37 cellular contexts compared by ENCODE assay signal in the genomic region with DNA sequence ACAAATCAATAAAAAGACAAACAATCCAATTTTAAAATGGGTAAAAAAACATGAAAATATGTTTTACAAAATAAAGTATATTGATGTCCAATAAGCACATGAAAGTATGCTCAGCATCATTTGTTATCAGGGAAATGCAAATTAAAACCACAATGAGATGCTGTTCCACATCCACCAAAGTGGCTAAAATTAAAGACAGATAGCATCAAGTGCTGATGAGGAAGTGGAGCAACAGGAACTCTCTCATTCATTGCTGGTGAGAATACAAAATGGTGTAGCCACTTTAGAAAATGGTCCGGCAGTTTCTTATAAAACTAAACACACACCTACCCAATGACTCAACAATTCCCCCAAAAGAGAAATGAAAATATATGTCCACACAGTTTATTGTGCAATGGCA. TPM values are rescaled to one million over a fixed set of nuclear protein-coding genes. Genes with fewer than 3 reads are reported as not detected.
"Had no signal": no experiment of that assay in that cellular context is flagged by ENCODE, and none has a peak within 500 bp of the region (broad histone marks: within the 10 kb centered on the region; RNA-seq: fewer than 3 reads in every experiment).

No MANE protein-coding gene starts in this region.

- FAIRE-seq: astrocyte, TTC549 had no signal

- H3K4me1 ChIP-seq: adrenal gland, body of pancreas, breast epithelium had no signal

- H3K36me3 ChIP-seq: adrenal gland, brain microvascular endothelial cell, breast epithelium had no signal

- H3K27me3 Mint-ChIP-seq: activated B cell treated with CpG ODN at 0.5 μM for 24 hours; activated CD4-positive, alpha-beta memory T cell treated with anti-CD3 and anti-CD28 coated beads for 36 hours; activated CD4-positive, alpha-beta T cell treated with anti-CD3 and anti-CD28 coated beads, Interleukin-2, amount 10 ng/mL, durations not matched to agents 24 days and 14 days; activated naive CD8-positive, alpha-beta T cell treated with anti-CD3 and anti-CD28 coated beads for 36 hours; activated T-helper 17 cell treated with anti-CD3 and anti-CD28 coated beads, Interleukin-2, amount 50 U/mL, for 72 hours had no signal

- H3K27ac ChIP-seq: adrenal gland, body of pancreas, brain microvascular endothelial cell, breast epithelium, VCaP had no signal

- H3K4me1 Mint-ChIP-seq: activated B cell treated with CpG ODN at 0.5 μM for 24 hours; activated CD4-positive, alpha-beta T cell treated with anti-CD3 and anti-CD28 coated beads, Interleukin-2, amount 10 ng/mL, durations not matched to agents 24 days and 14 days; activated naive CD8-positive, alpha-beta T cell treated with anti-CD3 and anti-CD28 coated beads for 36 hours; activated T-helper 17 cell treated with anti-CD3 and anti-CD28 coated beads, Interleukin-2, amount 50 U/mL, for 72 hours had no signal

- ATAC-seq: activated CD8-positive, alpha-beta T cell treated with anti-CD3 and anti-CD28 coated beads for 36 hours; activated naive CD4-positive, alpha-beta T cell treated with anti-CD3 and anti-CD28 coated beads, Interleukin-2, amount 50 U/mL, for 72 hours; activated T-cell treated with anti-CD3 and anti-CD28 coated beads, Interleukin-2, amount 50 U/mL, for 4 hours; activated T-cell treated with anti-CD3 and anti-CD28 coated beads, Interleukin-2, amount 50 U/mL, for 72 hours; activated T-helper 17 cell treated with anti-CD3 and anti-CD28 coated beads, Interleukin-2, amount 50 U/mL, for 72 hours; body of pancreas had no signal

- H3K27ac Mint-ChIP-seq: activated B cell treated with CpG ODN at 0.5 μM for 24 hours; activated CD4-positive, alpha-beta memory T cell treated with anti-CD3 and anti-CD28 coated beads for 36 hours; activated CD4-positive, alpha-beta T cell treated with anti-CD3 and anti-CD28 coated beads, Interleukin-2, amount 10 ng/mL, durations not matched to agents 24 days and 14 days; activated CD8-positive, alpha-beta T cell treated with anti-CD3 and anti-CD28 coated beads for 36 hours; activated naive CD4-positive, alpha-beta T cell treated with anti-CD3 and anti-CD28 coated beads for 36 hours; activated naive CD8-positive, alpha-beta T cell treated with anti-CD3 and anti-CD28 coated beads for 36 hours; activated T-cell treated with anti-CD3 and anti-CD28 coated beads, Interleukin-2, amount 50 U/mL, for 72 hours; activated T-helper 1 cell treated with anti-CD3 and anti-CD28 coated beads, Interleukin-12 subunit alpha, Interleukin-12 subunit beta, Interleukin-2, Interleukin-4 antibody, amounts not matched to agents 30 ng/mL and 10 ng/mL and 1 ng/mL, durations not matched to agents 14 hours and 24 hours and 36 hours; activated T-helper 17 cell treated with anti-CD3 and anti-CD28 coated beads, Interleukin-2, amount 50 U/mL, for 72 hours; T-helper 1 cell treated with Interleukin-12 subunit alpha and Interleukin-12 subunit beta and Interleukin-4 antibody, amounts not matched to agents 30 μg/mL and 1 μg/mL, for 36 hours; T-helper 2 cell treated with Interferon-gamma antibody and Interleukin-4, amounts not matched to agents 5 μg/mL and 100 μg/mL, for 36 hours had no signal

- H3K27me3 ChIP-seq: adrenal gland, body of pancreas, brain microvascular endothelial cell, breast epithelium had no signal

- H3K9me3 ChIP-seq: adrenal gland had no signal

- DNase-seq: activated B cell treated with CpG ODN at 0.5 μM for 24 hours; activated CD4-positive, alpha-beta memory T cell treated with anti-CD3 and anti-CD28 coated beads for 36 hours; activated CD4-positive, alpha-beta T cell treated with anti-CD3 and anti-CD28 coated beads for 4 hours; activated CD4-positive, alpha-beta T cell treated with anti-CD3 and anti-CD28 coated beads, Interleukin-2, amount 10 ng/mL, durations not matched to agents 24 days and 14 days; activated CD4-positive, alpha-beta T cell treated with anti-CD3 and anti-CD28 coated beads, Interleukin-2, amount 50 U/mL, for 1 hour; activated CD4-positive, alpha-beta T cell treated with anti-CD3 and anti-CD28 coated beads, Interleukin-2, amount 50 U/mL, for 4 hours; activated CD4-positive, CD25-positive, alpha-beta regulatory T cell treated with anti-CD3 and anti-CD28 coated beads, Interleukin-2, amount 50 U/mL, for 72 hours; activated CD8-positive, alpha-beta memory T cell treated with anti-CD3 and anti-CD28 coated beads, Interleukin-2, amount 50 U/mL, for 4 hours; activated CD8-positive, alpha-beta T cell treated with anti-CD3 and anti-CD28 coated beads for 36 hours; activated effector memory CD4-positive, alpha-beta T cell treated with anti-CD3 and anti-CD28 coated beads, Interleukin-2, amount 50 U/mL, for 16 hours; activated gamma-delta T cell treated with Interleukin-2 at 50 U/mL for 16 hours; activated naive CD4-positive, alpha-beta T cell; activated naive CD4-positive, alpha-beta T cell treated with anti-CD3 and anti-CD28 coated beads for 36 hours; activated naive CD4-positive, alpha-beta T cell treated with anti-CD3 and anti-CD28 coated beads, Interleukin-2, amount 50 U/mL, for 16 hours; activated naive CD8-positive, alpha-beta T cell treated with anti-CD3 and anti-CD28 coated beads for 36 hours; activated T-cell treated with anti-CD3 and anti-CD28 coated beads for 4 hours; activated T-cell treated with anti-CD3 and anti-CD28 coated beads, Interleukin-2, amount 50 U/mL, for 1 hour; activated T-cell treated with anti-CD3 and anti-CD28 coated beads, Interleukin-2, amount 50 U/mL, for 4 hours; activated T-cell treated with anti-CD3 and anti-CD28 coated beads, Interleukin-2, amount 50 U/mL, for 72 hours; adrenal gland; amniotic stem cell; aorta; body of pancreas; brain microvascular endothelial cell; central memory CD4-positive, alpha-beta T cell; T-helper 2 cell; T-helper 9 cell had no signal

- H3K9me3 Mint-ChIP-seq: activated T-helper 1 cell treated with anti-CD3 and anti-CD28 coated beads, Interleukin-12 subunit alpha, Interleukin-12 subunit beta, Interleukin-2, Interleukin-4 antibody, amounts not matched to agents 30 ng/mL and 10 ng/mL and 1 ng/mL, durations not matched to agents 14 hours and 24 hours and 36 hours had no signal

- H3K4me3 Mint-ChIP-seq: activated B cell treated with CpG ODN at 0.5 μM for 24 hours; activated CD4-positive, alpha-beta memory T cell treated with anti-CD3 and anti-CD28 coated beads for 36 hours; activated CD4-positive, alpha-beta T cell treated with anti-CD3 and anti-CD28 coated beads, Interleukin-2, amount 10 ng/mL, durations not matched to agents 24 days and 14 days; activated CD8-positive, alpha-beta T cell treated with anti-CD3 and anti-CD28 coated beads for 36 hours; activated naive CD4-positive, alpha-beta T cell treated with anti-CD3 and anti-CD28 coated beads for 36 hours; activated naive CD8-positive, alpha-beta T cell treated with anti-CD3 and anti-CD28 coated beads for 36 hours; activated T-cell treated with anti-CD3 and anti-CD28 coated beads, Interleukin-2, amount 50 U/mL, for 4 hours; activated T-cell treated with anti-CD3 and anti-CD28 coated beads, Interleukin-2, amount 50 U/mL, for 72 hours; activated T-helper 1 cell treated with anti-CD3 and anti-CD28 coated beads, Interleukin-12 subunit alpha, Interleukin-12 subunit beta, Interleukin-2, Interleukin-4 antibody, amounts not matched to agents 30 ng/mL and 10 ng/mL and 1 ng/mL, durations not matched to agents 14 hours and 24 hours and 36 hours; activated T-helper 17 cell treated with anti-CD3 and anti-CD28 coated beads, Interleukin-2, amount 50 U/mL, for 72 hours; T-helper 1 cell treated with Interleukin-12 subunit alpha and Interleukin-12 subunit beta and Interleukin-4 antibody, amounts not matched to agents 30 μg/mL and 1 μg/mL, for 36 hours; T-helper 2 cell treated with Interferon-gamma antibody and Interleukin-4, amounts not matched to agents 5 μg/mL and 100 μg/mL, for 36 hours had no signal

- H3K4me3 ChIP-seq: adrenal gland, body of pancreas, breast epithelium had no signal

- H3K36me3 Mint-ChIP-seq: activated naive CD4-positive, alpha-beta T cell treated with anti-CD3 and anti-CD28 coated beads, Interleukin-2, amount 50 U/mL, for 72 hours had no signal

RNA-seq across cellular contexts. Expression of a gene that starts 42.3 kb away (rescaled TPM):
- total RNA-seq: cerebellum had no signal
